Comparison of ENCODE assay signal across 1 cellular context in the genomic region with DNA sequence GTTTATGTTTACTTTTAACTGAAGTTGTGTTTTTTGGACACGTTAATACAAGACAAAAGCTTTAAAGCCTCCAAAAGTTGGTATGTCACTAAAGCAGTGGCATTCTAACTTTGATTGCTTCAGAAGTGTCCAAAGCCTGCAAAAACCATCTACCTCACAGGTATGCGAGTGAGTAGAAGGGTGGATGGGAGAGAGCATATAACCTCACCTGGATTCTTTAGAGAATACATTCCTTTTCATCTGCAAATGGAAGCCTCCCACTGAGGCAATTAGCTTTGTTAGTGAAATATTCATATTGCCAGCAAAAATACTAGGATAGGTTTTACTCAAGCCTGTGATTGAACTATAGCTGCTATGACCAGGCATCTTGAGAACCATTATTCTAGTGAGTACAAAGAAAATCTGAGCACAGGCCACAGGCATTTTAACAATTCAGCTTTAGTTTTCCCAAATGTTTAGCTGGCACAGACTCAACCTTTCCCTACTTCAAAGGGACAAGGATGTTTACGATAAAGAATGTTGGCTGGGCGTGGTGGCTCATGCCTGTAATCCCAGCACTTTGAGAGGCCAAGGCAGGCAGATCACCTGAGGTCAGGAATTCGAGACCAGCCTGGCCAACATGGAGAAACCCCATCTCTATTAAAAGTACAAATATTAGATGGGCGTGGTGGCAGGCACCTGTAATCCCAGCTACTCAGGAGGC.
TF ChIP-seq lines count a peak whose summit lies in the region.

No MANE protein-coding gene starts in this region.

TF ChIP-seq in H1, 55 proteins besides CTCF, POLR2A, EP300 and RAD21:
- TF ChIP-seq TCF12 (IDR thresholded peaks at IDR 0.05; ENCODE audit: low read depth, low read length) (0 out of 2 replicates have a peak, but pooled peaks have one; percentile 71), CEBPB (IDR thresholded peaks at IDR 0.05; ENCODE audit: low read depth, low read length) (peak; percentile 1; the same call in 1 of the 2 replicates), SP1 (IDR thresholded peaks at IDR 0.05; ENCODE audit: low read depth, low read length) (peak; percentile 61), NANOG (IDR thresholded peaks at IDR 0.05; ENCODE audit: insufficient read depth, low read depth, low read length, poor library complexity, severe bottlenecking) (peak; percentile 48), RXRA (IDR thresholded peaks at IDR 0.05; ENCODE audit: insufficient read depth, low read depth, low read length) (no peak), YY1 (IDR thresholded peaks at IDR 0.05; ENCODE audit: low read depth, low read length) (0 out of 2 replicates have a peak, but pooled peaks have one; percentile 6), POLR2AphosphoS5 (IDR thresholded peaks at IDR 0.05; ENCODE audit: low read depth, low read length) (no peak)
TF ChIP-seq in H1: peak in this region for 5.
